Comparison of ENCODE assay signal across 21 cellular contexts in the genomic region with DNA sequence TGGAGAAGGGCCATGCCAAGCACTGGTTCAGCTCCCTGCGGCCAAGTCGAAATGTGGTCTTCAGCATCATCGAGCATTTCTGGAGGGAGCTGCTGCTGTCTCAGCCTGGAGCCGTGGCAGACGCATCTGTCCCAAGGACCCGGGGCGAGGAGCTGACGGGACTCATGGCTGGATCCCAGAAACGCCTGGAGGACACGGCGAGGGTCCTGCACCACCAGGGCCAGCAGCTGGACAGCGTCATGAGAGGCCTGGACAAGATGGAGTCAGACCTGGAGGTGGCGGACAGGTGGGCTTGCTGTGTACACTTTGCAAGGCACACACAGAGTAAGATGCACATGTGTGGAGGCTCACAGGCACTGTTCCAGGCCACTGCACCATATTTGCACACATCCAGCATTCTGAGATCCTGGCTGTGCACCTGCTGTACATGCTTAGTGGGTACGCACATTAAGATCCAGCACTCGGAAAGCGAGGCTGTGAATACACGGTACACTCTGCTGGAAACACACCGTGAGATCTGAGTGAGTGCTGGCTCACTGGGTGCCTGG. TPM values are rescaled to one million over a fixed set of nuclear protein-coding genes. Genes with fewer than 3 reads are reported as not detected.
DNase-seq lines count a peak whose midpoint lies in the region; ATAC-seq and TF ChIP-seq lines count a peak whose summit lies in the region.
"Had no signal": no experiment of that assay in that cellular context is flagged by ENCODE, and none has a peak within 500 bp of the region (broad histone marks: within the 10 kb centered on the region; RNA-seq: fewer than 3 reads in every experiment).

No MANE protein-coding gene starts in this region.

- H3K4me1 ChIP-seq in muscle layer of colon (ENCODE audit: insufficient read depth, low read length) = peaks cover 41% of the 10 kb centered on the region
- H3K4me1 ChIP-seq: BE2C had no signal

- no peaks in the 10 kb centered on the region for H3K27me3 Mint-ChIP-seq in T-helper 2 cell treated with Interferon-gamma antibody and Interleukin-4, amounts not matched to agents 5 μg/mL and 100 μg/mL, for 36 hours (ENCODE audit: low read depth)
- H3K27me3 Mint-ChIP-seq in CD4-positive, alpha-beta T cell = no peaks in the 10 kb centered on the region
- no peaks in the 10 kb centered on the region for H3K27me3 Mint-ChIP-seq in activated T-helper 17 cell treated with anti-CD3 and anti-CD28 coated beads, Interleukin-2, amount 50 U/mL, for 72 hours
- H3K27me3 Mint-ChIP-seq: stimulated activated naive B cell treated with anti-CD40 and anti-IgM and Interleukin-4, amounts not matched to agents 10 μg/mL and 1 μg/mL and 100 μg/mL, for 72 hours had no signal

- no peak for DNase-seq in T-helper 2 cell treated with Interferon-gamma antibody and Interleukin-4, amounts not matched to agents 5 μg/mL and 100 μg/mL, for 36 hours (ENCODE audit: low spot score)
- DNase-seq in T-helper 2 cell = no peak
- DNase-seq in CD4-positive, alpha-beta T cell = no peak
- DNase-seq in H7 = no peak
- DNase-seq in left colon = no peak
- DNase-seq in NCI-H69 (lab: John Stamatoyannopoulos, UW) = no peak
- DNase-seq: 8988T; activated gamma-delta T cell; amniotic stem cell; BE2C; caudate nucleus; effector CD4-positive, alpha-beta T cell; GOT3; NCI-H1092 treated with DMSO at 0.1 percent for 48 hours; NCI-H2081 treated with DMSO at 0.1 percent for 48 hours; NCI-H510A treated with DMSO at 0.1 percent for 48 hours; stimulated activated naive B cell treated with anti-CD40 and anti-IgM and Interleukin-4, amounts not matched to agents 10 μg/mL and 1 μg/mL and 100 μg/mL, for 72 hours; upper lobe of left lung had no signal

- H3K4me1 Mint-ChIP-seq in T-helper 2 cell treated with Interferon-gamma antibody and Interleukin-4, amounts not matched to agents 5 μg/mL and 100 μg/mL, for 36 hours (ENCODE audit: low read depth) = peaks cover 26% of the 10 kb centered on the region
- peaks cover 48% of the 10 kb centered on the region for H3K4me1 Mint-ChIP-seq in CD4-positive, alpha-beta T cell (ENCODE audit: low read depth)
- H3K4me1 Mint-ChIP-seq in activated T-helper 17 cell treated with anti-CD3 and anti-CD28 coated beads, Interleukin-2, amount 50 U/mL, for 72 hours = peaks cover 31% of the 10 kb centered on the region

- no peak for ATAC-seq in CD4-positive, alpha-beta T cell (ENCODE audit: poor library complexity)
- ATAC-seq in activated T-helper 17 cell treated with anti-CD3 and anti-CD28 coated beads, Interleukin-2, amount 50 U/mL, for 72 hours (replicated peaks) = no peak
- no peak for ATAC-seq in left colon
- ATAC-seq: stimulated activated naive B cell treated with anti-CD40 and anti-IgM and Interleukin-4, amounts not matched to agents 10 μg/mL and 1 μg/mL and 100 μg/mL, for 72 hours had no signal

- peaks cover 13% of the 10 kb centered on the region for H3K36me3 Mint-ChIP-seq in T-helper 2 cell treated with Interferon-gamma antibody and Interleukin-4, amounts not matched to agents 5 μg/mL and 100 μg/mL, for 36 hours (ENCODE audit: low read depth)
- peaks cover 52% of the 10 kb centered on the region for H3K36me3 Mint-ChIP-seq in CD4-positive, alpha-beta T cell (ENCODE audit: low read depth)
- H3K36me3 Mint-ChIP-seq in activated T-helper 17 cell treated with anti-CD3 and anti-CD28 coated beads, Interleukin-2, amount 50 U/mL, for 72 hours (ENCODE audit: low read depth) = peaks cover 28% of the 10 kb centered on the region

- H3K27ac ChIP-seq in CD4-positive, alpha-beta T cell (ENCODE audit: low read depth, low read length) = no peak overlapping the region
- H3K27ac ChIP-seq in muscle layer of colon (ENCODE audit: low read depth, low read length) = peak overlapping the region; percentile 88
- H3K27ac ChIP-seq: KMS-11, upper lobe of left lung had no signal

- H3K36me3 ChIP-seq in muscle layer of colon (ENCODE audit: insufficient read depth, low read length) = peaks cover 6% of the 10 kb centered on the region
- H3K36me3 ChIP-seq in H7 (replicated peaks; ENCODE audit: control insufficient read depth, insufficient read depth, low read length) = peaks cover 8% of the 10 kb centered on the region

- H3K27ac Mint-ChIP-seq in T-helper 2 cell treated with Interferon-gamma antibody and Interleukin-4, amounts not matched to agents 5 μg/mL and 100 μg/mL, for 36 hours = peak overlapping the region; percentile 87
- peak overlapping the region; percentile 54 for H3K27ac Mint-ChIP-seq in CD4-positive, alpha-beta T cell
- peak overlapping the region; percentile 80 for H3K27ac Mint-ChIP-seq in activated T-helper 17 cell treated with anti-CD3 and anti-CD28 coated beads, Interleukin-2, amount 50 U/mL, for 72 hours
- H3K27ac Mint-ChIP-seq: stimulated activated naive B cell treated with anti-CD40 and anti-IgM and Interleukin-4, amounts not matched to agents 10 μg/mL and 1 μg/mL and 100 μg/mL, for 72 hours had no signal

- CTCF ChIA-PET in CD4-positive, alpha-beta T cell (lab: Charles Lee) = no interaction called here

- peak overlapping the region; percentile 14 for H3K9ac ChIP-seq in muscle layer of colon (ENCODE audit: low read length)
- H3K9ac ChIP-seq: KMS-11 had no signal

- no peak overlapping the region for H3K4me3 ChIP-seq in muscle layer of colon (ENCODE audit: low read depth in 1 of 2, low read length in 2 of 2)
- no peak overlapping the region for H3K4me3 ChIP-seq in H7 (ENCODE audit: insufficient read depth, low read depth, low read length)
- H3K4me3 ChIP-seq: upper lobe of left lung had no signal

- H3K9me3 Mint-ChIP-seq in T-helper 2 cell treated with Interferon-gamma antibody and Interleukin-4, amounts not matched to agents 5 μg/mL and 100 μg/mL, for 36 hours = no peaks in the 10 kb centered on the region
- H3K9me3 Mint-ChIP-seq in CD4-positive, alpha-beta T cell = no peaks in the 10 kb centered on the region
- H3K9me3 Mint-ChIP-seq in activated T-helper 17 cell treated with anti-CD3 and anti-CD28 coated beads, Interleukin-2, amount 50 U/mL, for 72 hours = no peaks in the 10 kb centered on the region
- H3K9me3 Mint-ChIP-seq: stimulated activated naive B cell treated with anti-CD40 and anti-IgM and Interleukin-4, amounts not matched to agents 10 μg/mL and 1 μg/mL and 100 μg/mL, for 72 hours had no signal

- POLR2A ChIA-PET in CD4-positive, alpha-beta T cell (lab: Charles Lee) = no interaction called here

- no peak overlapping the region for H3K4me3 Mint-ChIP-seq in T-helper 2 cell treated with Interferon-gamma antibody and Interleukin-4, amounts not matched to agents 5 μg/mL and 100 μg/mL, for 36 hours
- H3K4me3 Mint-ChIP-seq in CD4-positive, alpha-beta T cell = no peak overlapping the region
- peak overlapping the region; percentile 49 for H3K4me3 Mint-ChIP-seq in activated T-helper 17 cell treated with anti-CD3 and anti-CD28 coated beads, Interleukin-2, amount 50 U/mL, for 72 hours
- H3K4me3 Mint-ChIP-seq: stimulated activated naive B cell treated with anti-CD40 and anti-IgM and Interleukin-4, amounts not matched to agents 10 μg/mL and 1 μg/mL and 100 μg/mL, for 72 hours had no signal

- no peak for TF ChIP-seq CTCF in CD4-positive, alpha-beta T cell (IDR thresholded peaks at IDR 0.05)

- H3K27me3 ChIP-seq in CD4-positive, alpha-beta T cell (ENCODE audit: control insufficient read depth, insufficient read depth, low read length) = no peaks in the 10 kb centered on the region
- no peaks in the 10 kb centered on the region for H3K27me3 ChIP-seq in muscle layer of colon (ENCODE audit: control insufficient read depth in 1 of 2, insufficient read depth in 2 of 2, low read length in 2 of 2)
- no peaks in the 10 kb centered on the region for H3K27me3 ChIP-seq in H7 (ENCODE audit: control insufficient read depth, insufficient read depth, low read length)
- H3K27me3 ChIP-seq: BE2C, upper lobe of left lung had no signal

- H3K9me3 ChIP-seq in CD4-positive, alpha-beta T cell (ENCODE audit: control insufficient read depth, low read length) = no peaks in the 10 kb centered on the region
- H3K9me3 ChIP-seq in muscle layer of colon (ENCODE audit: low read length) = no peaks in the 10 kb centered on the region
- H3K9me3 ChIP-seq: BE2C, upper lobe of left lung had no signal

- intact Hi-C loops in CD4-positive, alpha-beta T cell (cut with DNase I, micrococcal nuclease) = no loop called here
- intact Hi-C loops in left colon (cut with DNase I, micrococcal nuclease) = no loop called here

RNA-seq across cellular contexts. Expression of a gene that starts 12.8 kb away (rescaled TPM):
- total RNA-seq in CD4-positive, alpha-beta T cell = 10 to 100 TPM; 12.8 to 14.0 TPM
- 10 to 100 TPM; 42.9 to 53.6 TPM for total RNA-seq in activated T-helper 17 cell treated with anti-CD3 and anti-CD28 coated beads, Interleukin-2, amount 50 U/mL, for 72 hours
- 122 and 123 TPM in 2 replicates for total RNA-seq in H7 (2014; rRNA removed; shearing (Covaris generic))
- 10 to 100 TPM; 18.6 to 20.5 TPM for total RNA-seq in left colon

RNA-seq across cellular contexts. Expression of a gene that starts 12.9 kb away (rescaled TPM):
- total RNA-seq in CD4-positive, alpha-beta T cell = 10 to 100 TPM; 11.4 to 11.9 TPM
- total RNA-seq in activated T-helper 17 cell treated with anti-CD3 and anti-CD28 coated beads, Interleukin-2, amount 50 U/mL, for 72 hours = 10 to 100 TPM; 10.6 to 19.9 TPM
- 45.3 and 54.4 TPM in 2 replicates for total RNA-seq in H7 (2014; rRNA removed; shearing (Covaris generic))
- total RNA-seq in left colon = 10 to 100 TPM; 11.1 to 11.9 TPM
